1 cellular context compared by ENCODE assay signal in the genomic region with DNA sequence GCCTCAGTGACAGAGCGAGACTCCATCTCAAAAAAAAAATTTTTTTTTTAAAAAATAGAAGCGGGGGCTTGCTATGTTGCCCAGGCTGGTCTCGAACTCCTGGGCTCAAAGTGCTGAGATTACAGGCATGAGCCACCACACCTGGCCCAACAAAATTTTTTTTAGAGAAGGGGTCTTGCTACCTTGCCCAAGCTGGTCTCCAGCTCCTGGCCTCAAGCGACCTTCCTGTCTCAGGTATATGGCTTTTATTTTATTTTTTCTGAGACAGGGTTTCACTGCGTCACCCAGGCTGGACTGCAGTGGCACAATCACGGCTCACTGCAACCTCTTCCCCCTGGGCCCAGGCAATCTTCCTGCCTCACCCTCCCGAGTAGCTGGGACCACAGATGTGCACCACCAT.
TF ChIP-seq lines count a peak whose summit lies in the region.

No MANE protein-coding gene starts in this region.

TF ChIP-seq in GM23338, 12 proteins besides CTCF, POLR2A, EP300 and RAD21 (continued from another document):
- TF ChIP-seq, protein P1, sequence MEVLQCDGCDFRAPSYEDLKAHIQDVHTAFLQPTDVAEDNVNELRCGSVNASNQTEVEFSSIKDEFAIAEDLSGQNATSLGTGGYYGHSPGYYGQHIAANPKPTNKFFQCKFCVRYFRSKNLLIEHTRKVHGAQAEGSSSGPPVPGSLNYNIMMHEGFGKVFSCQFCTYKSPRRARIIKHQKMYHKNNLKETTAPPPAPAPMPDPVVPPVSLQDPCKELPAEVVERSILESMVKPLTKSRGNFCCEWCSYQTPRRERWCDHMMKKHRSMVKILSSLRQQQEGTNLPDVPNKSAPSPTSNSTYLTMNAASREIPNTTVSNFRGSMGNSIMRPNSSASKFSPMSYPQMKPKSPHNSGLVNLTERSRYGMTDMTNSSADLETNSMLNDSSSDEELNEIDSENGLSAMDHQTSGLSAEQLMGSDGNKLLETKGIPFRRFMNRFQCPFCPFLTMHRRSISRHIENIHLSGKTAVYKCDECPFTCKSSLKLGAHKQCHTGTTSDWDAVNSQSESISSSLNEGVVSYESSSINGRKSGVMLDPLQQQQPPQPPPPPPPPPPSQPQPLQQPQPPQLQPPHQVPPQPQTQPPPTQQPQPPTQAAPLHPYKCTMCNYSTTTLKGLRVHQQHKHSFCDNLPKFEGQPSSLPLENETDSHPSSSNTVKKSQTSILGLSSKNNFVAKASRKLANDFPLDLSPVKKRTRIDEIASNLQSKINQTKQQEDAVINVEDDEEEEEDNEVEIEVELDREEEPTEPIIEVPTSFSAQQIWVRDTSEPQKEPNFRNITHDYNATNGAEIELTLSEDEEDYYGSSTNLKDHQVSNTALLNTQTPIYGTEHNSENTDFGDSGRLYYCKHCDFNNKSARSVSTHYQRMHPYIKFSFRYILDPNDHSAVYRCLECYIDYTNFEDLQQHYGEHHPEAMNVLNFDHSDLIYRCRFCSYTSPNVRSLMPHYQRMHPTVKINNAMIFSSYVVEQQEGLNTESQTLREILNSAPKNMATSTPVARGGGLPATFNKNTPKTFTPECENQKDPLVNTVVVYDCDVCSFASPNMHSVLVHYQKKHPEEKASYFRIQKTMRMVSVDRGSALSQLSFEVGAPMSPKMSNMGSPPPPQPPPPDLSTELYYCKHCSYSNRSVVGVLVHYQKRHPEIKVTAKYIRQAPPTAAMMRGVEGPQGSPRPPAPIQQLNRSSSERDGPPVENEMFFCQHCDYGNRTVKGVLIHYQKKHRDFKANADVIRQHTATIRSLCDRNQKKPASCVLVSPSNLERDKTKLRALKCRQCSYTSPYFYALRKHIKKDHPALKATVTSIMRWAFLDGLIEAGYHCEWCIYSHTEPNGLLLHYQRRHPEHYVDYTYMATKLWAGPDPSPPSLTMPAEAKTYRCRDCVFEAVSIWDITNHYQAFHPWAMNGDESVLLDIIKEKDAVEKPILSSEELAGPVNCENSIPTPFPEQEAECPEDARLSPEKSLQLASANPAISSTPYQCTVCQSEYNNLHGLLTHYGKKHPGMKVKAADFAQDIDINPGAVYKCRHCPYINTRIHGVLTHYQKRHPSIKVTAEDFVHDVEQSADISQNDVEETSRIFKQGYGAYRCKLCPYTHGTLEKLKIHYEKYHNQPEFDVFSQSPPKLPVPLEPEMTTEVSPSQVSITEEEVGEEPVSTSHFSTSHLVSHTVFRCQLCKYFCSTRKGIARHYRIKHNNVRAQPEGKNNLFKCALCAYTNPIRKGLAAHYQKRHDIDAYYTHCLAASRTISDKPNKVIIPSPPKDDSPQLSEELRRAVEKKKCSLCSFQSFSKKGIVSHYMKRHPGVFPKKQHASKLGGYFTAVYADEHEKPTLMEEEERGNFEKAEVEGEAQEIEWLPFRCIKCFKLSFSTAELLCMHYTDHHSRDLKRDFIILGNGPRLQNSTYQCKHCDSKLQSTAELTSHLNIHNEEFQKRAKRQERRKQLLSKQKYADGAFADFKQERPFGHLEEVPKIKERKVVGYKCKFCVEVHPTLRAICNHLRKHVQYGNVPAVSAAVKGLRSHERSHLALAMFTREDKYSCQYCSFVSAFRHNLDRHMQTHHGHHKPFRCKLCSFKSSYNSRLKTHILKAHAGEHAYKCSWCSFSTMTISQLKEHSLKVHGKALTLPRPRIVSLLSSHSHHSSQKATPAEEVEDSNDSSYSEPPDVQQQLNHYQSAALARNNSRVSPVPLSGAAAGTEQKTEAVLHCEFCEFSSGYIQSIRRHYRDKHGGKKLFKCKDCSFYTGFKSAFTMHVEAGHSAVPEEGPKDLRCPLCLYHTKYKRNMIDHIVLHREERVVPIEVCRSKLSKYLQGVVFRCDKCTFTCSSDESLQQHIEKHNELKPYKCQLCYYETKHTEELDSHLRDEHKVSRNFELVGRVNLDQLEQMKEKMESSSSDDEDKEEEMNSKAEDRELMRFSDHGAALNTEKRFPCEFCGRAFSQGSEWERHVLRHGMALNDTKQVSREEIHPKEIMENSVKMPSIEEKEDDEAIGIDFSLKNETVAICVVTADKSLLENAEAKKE (CRISPR knock-in tag; IDR thresholded peaks at IDR 0.05) = no peak
- TF ChIP-seq EZH2 (IDR thresholded peaks at IDR 0.05; ENCODE audit: low read depth, unreplicated experiment) = no peak
- TF ChIP-seq, protein P2, sequence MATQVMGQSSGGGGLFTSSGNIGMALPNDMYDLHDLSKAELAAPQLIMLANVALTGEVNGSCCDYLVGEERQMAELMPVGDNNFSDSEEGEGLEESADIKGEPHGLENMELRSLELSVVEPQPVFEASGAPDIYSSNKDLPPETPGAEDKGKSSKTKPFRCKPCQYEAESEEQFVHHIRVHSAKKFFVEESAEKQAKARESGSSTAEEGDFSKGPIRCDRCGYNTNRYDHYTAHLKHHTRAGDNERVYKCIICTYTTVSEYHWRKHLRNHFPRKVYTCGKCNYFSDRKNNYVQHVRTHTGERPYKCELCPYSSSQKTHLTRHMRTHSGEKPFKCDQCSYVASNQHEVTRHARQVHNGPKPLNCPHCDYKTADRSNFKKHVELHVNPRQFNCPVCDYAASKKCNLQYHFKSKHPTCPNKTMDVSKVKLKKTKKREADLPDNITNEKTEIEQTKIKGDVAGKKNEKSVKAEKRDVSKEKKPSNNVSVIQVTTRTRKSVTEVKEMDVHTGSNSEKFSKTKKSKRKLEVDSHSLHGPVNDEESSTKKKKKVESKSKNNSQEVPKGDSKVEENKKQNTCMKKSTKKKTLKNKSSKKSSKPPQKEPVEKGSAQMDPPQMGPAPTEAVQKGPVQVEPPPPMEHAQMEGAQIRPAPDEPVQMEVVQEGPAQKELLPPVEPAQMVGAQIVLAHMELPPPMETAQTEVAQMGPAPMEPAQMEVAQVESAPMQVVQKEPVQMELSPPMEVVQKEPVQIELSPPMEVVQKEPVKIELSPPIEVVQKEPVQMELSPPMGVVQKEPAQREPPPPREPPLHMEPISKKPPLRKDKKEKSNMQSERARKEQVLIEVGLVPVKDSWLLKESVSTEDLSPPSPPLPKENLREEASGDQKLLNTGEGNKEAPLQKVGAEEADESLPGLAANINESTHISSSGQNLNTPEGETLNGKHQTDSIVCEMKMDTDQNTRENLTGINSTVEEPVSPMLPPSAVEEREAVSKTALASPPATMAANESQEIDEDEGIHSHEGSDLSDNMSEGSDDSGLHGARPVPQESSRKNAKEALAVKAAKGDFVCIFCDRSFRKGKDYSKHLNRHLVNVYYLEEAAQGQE (IDR thresholded peaks at IDR 0.05; ENCODE audit: unreplicated experiment) = no peak
- no peak for TF ChIP-seq STAT1 (IDR thresholded peaks at IDR 0.05; ENCODE audit: unreplicated experiment)
- TF ChIP-seq ZNF114 (CRISPR knock-in tag; IDR thresholded peaks at IDR 0.05) = no peak
- TF ChIP-seq CREB1 (CRISPR knock-in tag; IDR thresholded peaks at IDR 0.05; ENCODE audit: low read depth) = no peak
- no peak for TF ChIP-seq EZH2phosphoT487 (IDR thresholded peaks at IDR 0.05; ENCODE audit: unreplicated experiment)
- TF ChIP-seq POLR2AphosphoS5 (IDR thresholded peaks at IDR 0.05; ENCODE audit: low read depth) = no peak
- no peak for TF ChIP-seq ZNF331 (CRISPR knock-in tag; IDR thresholded peaks at IDR 0.05; ENCODE audit: low read depth)
- TF ChIP-seq, protein P3, sequence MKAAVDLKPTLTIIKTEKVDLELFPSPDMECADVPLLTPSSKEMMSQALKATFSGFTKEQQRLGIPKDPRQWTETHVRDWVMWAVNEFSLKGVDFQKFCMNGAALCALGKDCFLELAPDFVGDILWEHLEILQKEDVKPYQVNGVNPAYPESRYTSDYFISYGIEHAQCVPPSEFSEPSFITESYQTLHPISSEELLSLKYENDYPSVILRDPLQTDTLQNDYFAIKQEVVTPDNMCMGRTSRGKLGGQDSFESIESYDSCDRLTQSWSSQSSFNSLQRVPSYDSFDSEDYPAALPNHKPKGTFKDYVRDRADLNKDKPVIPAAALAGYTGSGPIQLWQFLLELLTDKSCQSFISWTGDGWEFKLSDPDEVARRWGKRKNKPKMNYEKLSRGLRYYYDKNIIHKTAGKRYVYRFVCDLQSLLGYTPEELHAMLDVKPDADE (IDR thresholded peaks at IDR 0.05) = no peak
- no peak for TF ChIP-seq JUNB (IDR thresholded peaks at IDR 0.05; ENCODE audit: unreplicated experiment)
